Comparison of ENCODE assay signal across 1 cellular context in the genomic region with DNA sequence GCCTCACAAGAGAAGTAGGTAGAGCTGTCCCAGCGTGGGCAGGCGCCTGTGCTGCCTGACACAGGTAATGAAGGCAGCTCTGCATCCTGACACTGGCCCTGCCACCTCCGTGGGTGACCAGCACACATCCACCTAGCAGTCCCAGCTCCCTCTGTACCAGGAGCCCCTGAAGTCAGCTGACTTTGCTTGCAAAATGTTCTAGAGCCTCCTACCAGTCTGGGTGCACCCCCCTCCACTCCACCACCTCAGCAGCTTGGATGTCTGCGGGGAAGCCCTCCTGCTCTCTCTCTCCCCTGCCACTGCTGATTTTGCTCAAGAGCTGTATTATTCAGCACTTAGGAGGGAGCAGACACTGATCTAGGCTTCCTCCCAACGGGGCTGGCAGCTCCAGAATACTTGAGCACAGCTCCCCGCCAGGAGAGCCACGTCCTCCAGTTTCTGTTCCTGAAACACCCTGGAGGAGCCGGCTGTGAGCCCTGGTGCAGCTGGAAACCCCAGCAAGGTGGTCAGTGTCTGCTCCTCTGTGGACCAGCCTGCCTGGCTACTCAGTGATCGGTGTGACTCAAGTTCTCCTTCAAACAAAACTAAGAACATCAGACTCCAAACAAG.
TF ChIP-seq lines count a peak whose summit lies in the region.

No MANE protein-coding gene starts in this region.

TF ChIP-seq in HCT116, 20 proteins besides CTCF, POLR2A, EP300 and RAD21 (continued from another document):
- TF ChIP-seq, protein P1, sequence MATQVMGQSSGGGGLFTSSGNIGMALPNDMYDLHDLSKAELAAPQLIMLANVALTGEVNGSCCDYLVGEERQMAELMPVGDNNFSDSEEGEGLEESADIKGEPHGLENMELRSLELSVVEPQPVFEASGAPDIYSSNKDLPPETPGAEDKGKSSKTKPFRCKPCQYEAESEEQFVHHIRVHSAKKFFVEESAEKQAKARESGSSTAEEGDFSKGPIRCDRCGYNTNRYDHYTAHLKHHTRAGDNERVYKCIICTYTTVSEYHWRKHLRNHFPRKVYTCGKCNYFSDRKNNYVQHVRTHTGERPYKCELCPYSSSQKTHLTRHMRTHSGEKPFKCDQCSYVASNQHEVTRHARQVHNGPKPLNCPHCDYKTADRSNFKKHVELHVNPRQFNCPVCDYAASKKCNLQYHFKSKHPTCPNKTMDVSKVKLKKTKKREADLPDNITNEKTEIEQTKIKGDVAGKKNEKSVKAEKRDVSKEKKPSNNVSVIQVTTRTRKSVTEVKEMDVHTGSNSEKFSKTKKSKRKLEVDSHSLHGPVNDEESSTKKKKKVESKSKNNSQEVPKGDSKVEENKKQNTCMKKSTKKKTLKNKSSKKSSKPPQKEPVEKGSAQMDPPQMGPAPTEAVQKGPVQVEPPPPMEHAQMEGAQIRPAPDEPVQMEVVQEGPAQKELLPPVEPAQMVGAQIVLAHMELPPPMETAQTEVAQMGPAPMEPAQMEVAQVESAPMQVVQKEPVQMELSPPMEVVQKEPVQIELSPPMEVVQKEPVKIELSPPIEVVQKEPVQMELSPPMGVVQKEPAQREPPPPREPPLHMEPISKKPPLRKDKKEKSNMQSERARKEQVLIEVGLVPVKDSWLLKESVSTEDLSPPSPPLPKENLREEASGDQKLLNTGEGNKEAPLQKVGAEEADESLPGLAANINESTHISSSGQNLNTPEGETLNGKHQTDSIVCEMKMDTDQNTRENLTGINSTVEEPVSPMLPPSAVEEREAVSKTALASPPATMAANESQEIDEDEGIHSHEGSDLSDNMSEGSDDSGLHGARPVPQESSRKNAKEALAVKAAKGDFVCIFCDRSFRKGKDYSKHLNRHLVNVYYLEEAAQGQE (IDR thresholded peaks at IDR 0.05; ENCODE audit: low read depth), result no peak
- no peak for TF ChIP-seq CEBPB (IDR thresholded peaks at IDR 0.05; ENCODE audit: low read depth)
- TF ChIP-seq, protein P2, sequence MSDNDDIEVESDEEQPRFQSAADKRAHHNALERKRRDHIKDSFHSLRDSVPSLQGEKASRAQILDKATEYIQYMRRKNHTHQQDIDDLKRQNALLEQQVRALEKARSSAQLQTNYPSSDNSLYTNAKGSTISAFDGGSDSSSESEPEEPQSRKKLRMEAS (IDR thresholded peaks at IDR 0.05), result no peak
- TF ChIP-seq ELF1 (IDR thresholded peaks at IDR 0.05; ENCODE audit: borderline replicate concordance, low read depth), result no peak
- TF ChIP-seq, protein P3, sequence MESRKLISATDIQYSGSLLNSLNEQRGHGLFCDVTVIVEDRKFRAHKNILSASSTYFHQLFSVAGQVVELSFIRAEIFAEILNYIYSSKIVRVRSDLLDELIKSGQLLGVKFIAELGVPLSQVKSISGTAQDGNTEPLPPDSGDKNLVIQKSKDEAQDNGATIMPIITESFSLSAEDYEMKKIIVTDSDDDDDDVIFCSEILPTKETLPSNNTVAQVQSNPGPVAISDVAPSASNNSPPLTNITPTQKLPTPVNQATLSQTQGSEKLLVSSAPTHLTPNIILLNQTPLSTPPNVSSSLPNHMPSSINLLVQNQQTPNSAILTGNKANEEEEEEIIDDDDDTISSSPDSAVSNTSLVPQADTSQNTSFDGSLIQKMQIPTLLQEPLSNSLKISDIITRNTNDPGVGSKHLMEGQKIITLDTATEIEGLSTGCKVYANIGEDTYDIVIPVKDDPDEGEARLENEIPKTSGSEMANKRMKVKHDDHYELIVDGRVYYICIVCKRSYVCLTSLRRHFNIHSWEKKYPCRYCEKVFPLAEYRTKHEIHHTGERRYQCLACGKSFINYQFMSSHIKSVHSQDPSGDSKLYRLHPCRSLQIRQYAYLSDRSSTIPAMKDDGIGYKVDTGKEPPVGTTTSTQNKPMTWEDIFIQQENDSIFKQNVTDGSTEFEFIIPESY (IDR thresholded peaks at IDR 0.05; ENCODE audit: extremely low read depth, insufficient replicate concordance, low read length), result no peak
- TF ChIP-seq SRF (IDR thresholded peaks at IDR 0.05; ENCODE audit: low read depth), result no peak
TF ChIP-seq in HCT116: peak in this region for 0.
